Comparison of ENCODE assay signal across 22 cellular contexts in genomic region chr2:240912878-240913809, GRCh38. TPM values are rescaled to one million over a fixed set of nuclear protein-coding genes. Genes with fewer than 3 reads are reported as not detected.
DNase-seq lines count a peak whose midpoint lies in the region; ATAC-seq, FAIRE-seq and TF ChIP-seq lines count a peak whose summit lies in the region.
"Had no signal": no experiment of that assay in that cellular context is flagged by ENCODE, and none has a peak within 500 bp of the region (broad histone marks: within the 10 kb centered on the region; RNA-seq: fewer than 3 reads in every experiment).

No MANE protein-coding gene starts in this region.

- H3K27ac Mint-ChIP-seq in nephron progenitor cell: no peak overlapping the region
- H3K27ac Mint-ChIP-seq in type B pancreatic cell: no peak overlapping the region
- H3K27ac Mint-ChIP-seq: CD4-positive, alpha-beta T cell had no signal

- no peak for TF ChIP-seq POLR2A in H1 (IDR thresholded peaks at IDR 0.05; ENCODE audit: control extremely low read depth in 1 of 2, low read depth in 2 of 2, low read length in 2 of 2)

- H2AFZ ChIP-seq in PC-3 (ENCODE audit: low read length) (peak overlapping the region; percentile 61), H1 (ENCODE audit: low read length) (no peak overlapping the region)

- no peak overlapping the region for H3K18ac ChIP-seq in H1 (ENCODE audit: extremely low read depth, low read length)

- H3K4me1 Mint-ChIP-seq in nephron progenitor cell (peaks cover 10% of the 10 kb centered on the region), type B pancreatic cell (ENCODE audit: unreplicated experiment) (peaks cover 21% of the 10 kb centered on the region)
- H3K4me1 Mint-ChIP-seq: neural crest cell had no signal

- H3K79me2 ChIP-seq in PC-3 (ENCODE audit: low read length) (no peaks in the 10 kb centered on the region), H1 (ENCODE audit: control insufficient read depth in 1 of 2, insufficient read depth in 2 of 2, low read length in 2 of 2) (no peaks in the 10 kb centered on the region)

- H3K4ac ChIP-seq in H1 (replicated peaks; ENCODE audit: insufficient read length, low read depth, low read length): peak overlapping the region; percentile 53

- CTCF ChIA-PET in PC-3 (lab: Charles Lee) (interaction anchor here (0.5 kb wide), 1 partner anchor 399 kb away, joined by 3 read pairs; no protein-coding TSS in a partner anchor), H1 (lab: Charles Lee; ENCODE audit: partially characterized antibody) (interaction anchor here (0.8 to 4.4 kb wide), 20 partner anchors 8 to 154 kb away, joined by 3 to 26 read pairs (median 5); partner anchors contain the start of gene MAB21L4)

- H3K4me3 ChIP-seq in BLaER1 (no peak overlapping the region), PC-3 (ENCODE audit: low read length) (no peak overlapping the region), H1 (ENCODE audit: extremely low read depth in 1 of 4, insufficient read depth in 2 of 4, low read depth in 3 of 4, low read length in 4 of 4) (no peak overlapping the region), liver (ENCODE audit: low read depth in 1 of 3, low read length in 3 of 3) (no peak overlapping the region)
- H3K4me3 ChIP-seq: esophagus muscularis mucosa, tibial nerve had no signal

- H2BK15ac ChIP-seq in H1 (ENCODE audit: low read length): 0 out of 2 replicates have a peak overlapping the region, but pooled peaks have one; percentile 72

- no peaks in the 10 kb centered on the region for H3K9me3 ChIP-seq in BLaER1
- no peaks in the 10 kb centered on the region for H3K9me3 ChIP-seq in PC-3 (ENCODE audit: low read length)
- H3K9me3 ChIP-seq in H1 (ENCODE audit: insufficient read depth in 2 of 2, low read depth in 1 of 2, low read length in 1 of 2): no peaks in the 10 kb centered on the region
- no peaks in the 10 kb centered on the region for H3K9me3 ChIP-seq in liver (ENCODE audit: control insufficient read depth in 4 of 4, low read length in 3 of 4)
- H3K9me3 ChIP-seq: esophagus muscularis mucosa, tibial nerve had no signal

- H3K4me2 ChIP-seq in BLaER1 (peak overlapping the region; percentile 41), PC-3 (ENCODE audit: low read length) (no peak overlapping the region), H1 (ENCODE audit: insufficient read depth in 1 of 2, low read depth in 2 of 2, low read length in 2 of 2) (no peak overlapping the region)
- H3K4me2 ChIP-seq: KMS-11 had no signal

- no peak overlapping the region for H3K14ac ChIP-seq in H1 (ENCODE audit: insufficient read length)

- peaks cover 4% of the 10 kb centered on the region; the same call in 1 of the 2 replicates for H3K23me2 ChIP-seq in H1 (ENCODE audit: low read depth, low read length)

- H2AK5ac ChIP-seq in H1 (ENCODE audit: low read depth, low read length): peak overlapping the region; percentile 90; the same call in 1 of the 2 replicates

- H3K4me3 Mint-ChIP-seq in nephron progenitor cell (no peak overlapping the region), type B pancreatic cell (no peak overlapping the region)
- H3K4me3 Mint-ChIP-seq: CD4-positive, alpha-beta T cell; neural crest cell had no signal

- no peak overlapping the region for H3K23ac ChIP-seq in H1 (ENCODE audit: insufficient read length)

- H3K9me3 Mint-ChIP-seq in nephron progenitor cell (no peaks in the 10 kb centered on the region), type B pancreatic cell (no peaks in the 10 kb centered on the region)
- H3K9me3 Mint-ChIP-seq: CD4-positive, alpha-beta T cell; neural crest cell had no signal

- no TSS peak for BruUV-seq in PC-3 (replicated peaks; lab: Mats Ljungman, UMichigan)

- H3K9me2 ChIP-seq in PC-3 (replicated peaks; ENCODE audit: low read length): no peaks in the 10 kb centered on the region

- no peak overlapping the region for H3K27ac ChIP-seq in BLaER1
- H3K27ac ChIP-seq in PC-3 (ENCODE audit: low read length): no peak overlapping the region
- H3K27ac ChIP-seq in H1 (ENCODE audit: low read depth, low read length): no peak overlapping the region
- peak overlapping the region; percentile 42 to 47 for H3K27ac ChIP-seq in liver (ENCODE audit: low read depth in 1 of 2, low read length in 2 of 2)
- H3K27ac ChIP-seq: esophagus muscularis mucosa, KMS-11 had no signal

- H3K4me1 ChIP-seq in BLaER1 (peaks cover 61% of the 10 kb centered on the region), PC-3 (ENCODE audit: insufficient read depth, low read length) (peaks cover 12% of the 10 kb centered on the region), H1 (replicated peaks in 1 of 4; ENCODE audit: control insufficient read depth in 3 of 4, insufficient read depth in 4 of 4, low read length in 3 of 4) (peaks cover 0 to 6% (median 3%) of the 10 kb centered on the region in 4 experiments; a peak in 4 of 7 replicates), liver (ENCODE audit: control insufficient read depth in 4 of 4, insufficient read depth in 4 of 4, low read length in 3 of 4) (peaks cover 0 to 17% (median 5%) of the 10 kb centered on the region in 4 donors)

- no peaks in the 10 kb centered on the region for H3K27me3 ChIP-seq in BLaER1
- H3K27me3 ChIP-seq in PC-3 (ENCODE audit: low read length): no peaks in the 10 kb centered on the region
- peaks cover 1 to 9% (median 9%) of the 10 kb centered on the region in 4 experiments; a peak in 6 of 7 replicates for H3K27me3 ChIP-seq in H1 (replicated peaks in 1 of 4; ENCODE audit: control insufficient read depth in 3 of 4, extremely low read depth in 1 of 4, insufficient read depth in 3 of 4, low read length in 3 of 4)
- H3K27me3 ChIP-seq in liver (ENCODE audit: control insufficient read depth in 4 of 4, insufficient read depth in 4 of 4, low read length in 3 of 4): no peaks in the 10 kb centered on the region
- H3K27me3 ChIP-seq: tibial nerve had no signal

- no peak overlapping the region for H4K91ac ChIP-seq in H1 (replicated peaks; ENCODE audit: insufficient read length, low read length)

- H3K36me3 ChIP-seq in BLaER1: no peaks in the 10 kb centered on the region
- no peaks in the 10 kb centered on the region for H3K36me3 ChIP-seq in PC-3 (ENCODE audit: low read depth, low read length)
- no peaks in the 10 kb centered on the region for H3K36me3 ChIP-seq in H1 (ENCODE audit: control insufficient read depth in 2 of 4, insufficient read depth in 4 of 4, low read length in 3 of 4)
- H3K36me3 ChIP-seq in liver (ENCODE audit: control insufficient read depth in 4 of 4, insufficient read depth in 3 of 4, low read depth in 1 of 4, low read length in 3 of 4): no peaks in the 10 kb centered on the region
- H3K36me3 ChIP-seq: esophagus muscularis mucosa, tibial nerve had no signal

- POLR2A ChIA-PET in PC-3 (lab: Charles Lee; ENCODE audit: unreplicated experiment): no interaction called here
- POLR2A ChIA-PET in H1 (lab: Charles Lee; ENCODE audit: partially characterized antibody): no interaction called here

- peak; percentile 44 for DNase-seq in PC-3
- DNase-seq in H1 (ENCODE audit: low read depth in 1 of 2, low spot score in 2 of 2): no peak
- DNase-seq in nephron progenitor cell: no peak
- DNase-seq in type B pancreatic cell (ENCODE audit: extremely low spot score, unreplicated experiment): no peak
- DNase-seq in NCI-H510A treated with DMSO at 0.1 percent for 48 hours (lab: John Stamatoyannopoulos, UW): no peak
- DNase-seq: activated CD4-positive, CD25-positive, alpha-beta regulatory T cell treated with anti-CD3 and anti-CD28 coated beads, Interleukin-2, amount 50 U/mL, for 72 hours; CD4-positive, alpha-beta T cell; DMS79; NCI-H1105; NCI-H2107; NCI-H524 treated with DMSO at 0.1 percent for 48 hours had no signal

- H3K9ac ChIP-seq in BLaER1: 0 out of 2 replicates have a peak overlapping the region, but pooled peaks have one; percentile 15
- H3K9ac ChIP-seq in PC-3 (ENCODE audit: low read length): no peak overlapping the region
- no peak overlapping the region; a peak in 1 of 7 replicates for H3K9ac ChIP-seq in H1 (replicated peaks in 1 of 4; ENCODE audit: extremely low read depth in 1 of 4, low read depth in 3 of 4, low read length in 3 of 4)
- no peak overlapping the region for H3K9ac ChIP-seq in liver (ENCODE audit: low read depth in 1 of 2, low read length in 2 of 2)
- H3K9ac ChIP-seq: KMS-11 had no signal

- no peak overlapping the region for H2BK120ac ChIP-seq in H1 (replicated peaks; ENCODE audit: low read depth, low read length)

- no peak overlapping the region for H4K5ac ChIP-seq in H1 (ENCODE audit: insufficient read length, low read depth, low read length)

- H3F3A ChIP-seq in PC-3 (ENCODE audit: low read length, unreplicated experiment): no peaks in the 10 kb centered on the region

- H2BK12ac ChIP-seq in H1 (ENCODE audit: low read depth, low read length): no peak overlapping the region

- intact Hi-C loops in PC-3 (cut with micrococcal nuclease): loop anchor here (10.0 kb wide), 2 partner anchors 82 to 312 kb away; partner anchors contain the start of gene SNED1

- H3K36me3 Mint-ChIP-seq in nephron progenitor cell (ENCODE audit: low read depth): no peaks in the 10 kb centered on the region
- no peaks in the 10 kb centered on the region for H3K36me3 Mint-ChIP-seq in type B pancreatic cell

- 92% methylated on average over 19 of the region's 21 CpGs; no CpG with 5 or more reads in 1 of the 2 experiments for WGBS in H1 (ENCODE audit: extremely low coverage in 1 of 2, insufficient coverage in 1 of 2, insufficient read length in 1 of 2, insufficient replicate concordance in 2 of 2, low coverage in 1 of 2, low lambda C conversion rate in 2 of 2, missing lambda C conversion rate in 1 of 2), 2 experiments
- WGBS in liver: 85% methylated on average over 21 of the region's 21 CpGs

- TF ChIP-seq CTCF in PC-3 (conservative IDR thresholded peaks at IDR 0.05; ENCODE audit: low read depth, low read length): no peak
- TF ChIP-seq CTCF in H1 (IDR thresholded peaks at IDR 0.05; ENCODE audit: control extremely low read depth in 1 of 3, insufficient read depth in 1 of 3, low read depth in 1 of 3, low read length in 3 of 3): no peak
- TF ChIP-seq CTCF in liver (IDR thresholded peaks at IDR 0.05; ENCODE audit: low read depth, low read length, missing input control): no peak
- TF ChIP-seq CTCF in nephron progenitor cell (IDR thresholded peaks at IDR 0.05): no peak
- no peak for TF ChIP-seq CTCF in type B pancreatic cell (conservative IDR thresholded peaks at IDR 0.05)

- TF ChIP-seq EP300 in H1 (IDR thresholded peaks at IDR 0.05; ENCODE audit: borderline replicate concordance in 1 of 2, low read depth in 2 of 2, low read length in 2 of 2): no peak

- no peak overlapping the region for H2BK5ac ChIP-seq in H1 (ENCODE audit: low read depth, low read length)

- H3K56ac ChIP-seq in H1 (replicated peaks; ENCODE audit: insufficient read length, low read depth, low read length): no peak overlapping the region

- H3K27me3 Mint-ChIP-seq in nephron progenitor cell (ENCODE audit: low read depth, poor library complexity) (peaks cover 41% of the 10 kb centered on the region), type B pancreatic cell (peaks cover 3% of the 10 kb centered on the region)

- no peaks in the 10 kb centered on the region for H4K20me1 ChIP-seq in BLaER1
- no peaks in the 10 kb centered on the region for H4K20me1 ChIP-seq in PC-3 (ENCODE audit: low read length)
- H4K20me1 ChIP-seq in H1 (replicated peaks in 1 of 2; ENCODE audit: control insufficient read depth in 1 of 2, insufficient read depth in 2 of 2, low read length in 2 of 2): peaks cover 2 to 4% of the 10 kb centered on the region in 2 experiments

- peak overlapping the region; percentile 5; the same call in 1 of the 2 replicates for H4K8ac ChIP-seq in H1 (ENCODE audit: extremely low read depth, insufficient read depth, low read length)

- no peaks in the 10 kb centered on the region for H3K79me1 ChIP-seq in H1 (ENCODE audit: low read depth, low read length)

- FAIRE-seq in H1 (lab: Jason Lieb, UNC): no peak
- FAIRE-seq: keratinocyte had no signal

- no peak overlapping the region for H2BK20ac ChIP-seq in H1 (ENCODE audit: low read length)

- TF ChIP-seq RAD21 in H1 (IDR thresholded peaks at IDR 0.05 in 1 of 2, conservative IDR thresholded peaks at IDR 0.05 in 1 of 2; ENCODE audit: low read depth in 2 of 2, low read length in 2 of 2) (no peak), liver (IDR thresholded peaks at IDR 0.05) (no peak)

- ATAC-seq in PC-3 (no peak), GM19324 (IDR thresholded peaks at IDR 0.05; ENCODE audit: low FRiP score, unreplicated experiment) (no peak)

RNA-seq across cellular contexts. Expression of gene CROCC2, which starts 7.0 kb away (rescaled TPM):
- total RNA-seq in PC-3 (2014; rRNA removed): not detected in 2 replicates
- not detected in 2 replicates for total RNA-seq in H1 (2021; fragmentation: NEBNext Ultra II Directional; extraction: Animal tissue kit (Norgen Biotek cat#: 25700))
- not detected in 2 replicates for polyA plus RNA-seq in H1 (2011; rRNA removed)
- polyA plus RNA-seq in H1 (2011; cell fraction: cytosol; rRNA removed): not detected
- polyA plus RNA-seq in H1 (2011; cell fraction: nucleus; rRNA removed): not detected
- not detected in 4 replicates for polyA plus RNA-seq in H1 (2012, experiment 1 of 2)
- polyA plus RNA-seq in H1 (2012, experiment 2 of 2): not detected
- polyA plus RNA-seq in H1 (2013, experiment 1 of 2): not detected
- not detected for polyA plus RNA-seq in H1 (2013, experiment 2 of 2)
- not detected in 2 replicates for polyA minus RNA-seq in H1 (2011; rRNA and poly(A)+ RNA removed)
- not detected for polyA minus RNA-seq in H1 (2011; cell fraction: cytosol; rRNA and poly(A)+ RNA removed)
- polyA minus RNA-seq in H1 (2011; cell fraction: nucleus; rRNA and poly(A)+ RNA removed): not detected
- total RNA-seq in liver: under 1 TPM; under 0.01 to 0.08 TPM
- under 1 TPM; 0.01 to 0.13 TPM for polyA plus RNA-seq in liver
- total RNA-seq in type B pancreatic cell (ENCODE audit: low replicate concordance): 0.68 and 0.98 TPM in 2 replicates
- total RNA-seq: cardiac septum; CD4-positive, alpha-beta T cell; esophagus muscularis mucosa; neural crest cell; T-helper 2 cell treated with Interferon-gamma antibody and Interleukin-4, amounts not matched to agents 100 ng/mL and 5 ng/mL, for 36 hours had no signal
- polyA plus RNA-seq: AG04450, keratinocyte had no signal

RNA-seq across cellular contexts. Expression of gene MAB21L4, which starts 17.2 kb away (rescaled TPM):
- total RNA-seq in PC-3 (2014; rRNA removed): 0.12 and 1.0 TPM in 2 replicates
- not detected in 2 replicates for total RNA-seq in H1 (2021; fragmentation: NEBNext Ultra II Directional; extraction: Animal tissue kit (Norgen Biotek cat#: 25700))
- polyA plus RNA-seq in H1 (2011; rRNA removed): 0.08 and 0.11 TPM in 2 replicates
- 0.19 TPM for polyA plus RNA-seq in H1 (2011; cell fraction: cytosol; rRNA removed)
- 0.10 TPM for polyA plus RNA-seq in H1 (2011; cell fraction: nucleus; rRNA removed)
- polyA plus RNA-seq in H1 (2012, experiment 1 of 2): 0.17 to 0.31 TPM in 2 of 4 replicates, not detected in the others
- polyA plus RNA-seq in H1 (2012, experiment 2 of 2): 0.08 TPM
- 0.14 TPM for polyA plus RNA-seq in H1 (2013, experiment 1 of 2)
- 0.20 TPM for polyA plus RNA-seq in H1 (2013, experiment 2 of 2)
- polyA minus RNA-seq in H1 (2011; rRNA and poly(A)+ RNA removed): 0.13 TPM in 1 of 2 replicates, not detected in the other
- not detected for polyA minus RNA-seq in H1 (2011; cell fraction: cytosol; rRNA and poly(A)+ RNA removed)
- polyA minus RNA-seq in H1 (2011; cell fraction: nucleus; rRNA and poly(A)+ RNA removed): not detected
- total RNA-seq in liver: under 1 TPM; 0.59 to 0.65 TPM
- 1 to 10 TPM; 1.6 to 8.8 TPM for polyA plus RNA-seq in liver
- total RNA-seq in type B pancreatic cell (ENCODE audit: low replicate concordance): 62.0 and 157 TPM in 2 replicates
- total RNA-seq: cardiac septum; CD4-positive, alpha-beta T cell; neural crest cell; T-helper 2 cell treated with Interferon-gamma antibody and Interleukin-4, amounts not matched to agents 100 ng/mL and 5 ng/mL, for 36 hours; tibial nerve had no signal
- polyA plus RNA-seq: AG04450 had no signal

RNA-seq across cellular contexts. Expression of gene AGXT, which starts 44.5 kb away (rescaled TPM):
- total RNA-seq in PC-3 (2014; rRNA removed) (not detected in 2 replicates), liver (1,000 to 10,000 TPM in 1 of 2 donors, 100 to 1,000 TPM in 1; 254 to 1,548 TPM), type B pancreatic cell (ENCODE audit: low replicate concordance) (0.51 and 1.00 TPM in 2 replicates)
- not detected in 2 replicates for total RNA-seq in H1 (2021; fragmentation: NEBNext Ultra II Directional; extraction: Animal tissue kit (Norgen Biotek cat#: 25700))
- polyA plus RNA-seq in H1 (2011; rRNA removed) (0.03 TPM in 1 of 2 replicates, not detected in the other), liver (1,000 to 10,000 TPM; 1,307 to 1,572 TPM)
- 0.05 TPM for polyA plus RNA-seq in H1 (2011; cell fraction: cytosol; rRNA removed)
- polyA plus RNA-seq in H1 (2011; cell fraction: nucleus; rRNA removed): not detected
- not detected in 4 replicates for polyA plus RNA-seq in H1 (2012, experiment 1 of 2)
- polyA plus RNA-seq in H1 (2012, experiment 2 of 2): not detected
- polyA plus RNA-seq in H1 (2013, experiment 1 of 2): not detected
- not detected for polyA plus RNA-seq in H1 (2013, experiment 2 of 2)
- polyA minus RNA-seq in H1 (2011; rRNA and poly(A)+ RNA removed): not detected in 2 replicates
- polyA minus RNA-seq in H1 (2011; cell fraction: cytosol; rRNA and poly(A)+ RNA removed): not detected
- not detected for polyA minus RNA-seq in H1 (2011; cell fraction: nucleus; rRNA and poly(A)+ RNA removed)
- total RNA-seq: cardiac septum; CD4-positive, alpha-beta T cell; esophagus muscularis mucosa; neural crest cell; T-helper 2 cell treated with Interferon-gamma antibody and Interleukin-4, amounts not matched to agents 100 ng/mL and 5 ng/mL, for 36 hours had no signal
- polyA plus RNA-seq: AG04450, keratinocyte had no signal

Comparison
In these comparisons a context has a peak if more than half of its experiments do, and no peak if none do; other contexts are left out.
1. H3K27ac ChIP-seq: peak in liver (2 of 2); none in BLaER1 (single experiment), PC-3 (single experiment) and H1 (single experiment).
2. RNA of gene MAB21L4, which starts 17.2 kb away (total RNA-seq): 62.0 to 157 TPM in type B pancreatic cell; 0.12 to 1.0 TPM in PC-3, 0.59 to 0.65 TPM in liver and not detected in H1; every median in the first group is over 10 times any median in the second.
3. RNA of gene AGXT, which starts 44.5 kb away (total RNA-seq): 254 to 1,548 TPM in liver; 0.51 to 1.00 TPM in type B pancreatic cell, not detected in PC-3 and not detected in H1; every median in the first group is over 100 times any median in the second.